Comparison of ENCODE assay signal across 26 cellular contexts in the genomic region with DNA sequence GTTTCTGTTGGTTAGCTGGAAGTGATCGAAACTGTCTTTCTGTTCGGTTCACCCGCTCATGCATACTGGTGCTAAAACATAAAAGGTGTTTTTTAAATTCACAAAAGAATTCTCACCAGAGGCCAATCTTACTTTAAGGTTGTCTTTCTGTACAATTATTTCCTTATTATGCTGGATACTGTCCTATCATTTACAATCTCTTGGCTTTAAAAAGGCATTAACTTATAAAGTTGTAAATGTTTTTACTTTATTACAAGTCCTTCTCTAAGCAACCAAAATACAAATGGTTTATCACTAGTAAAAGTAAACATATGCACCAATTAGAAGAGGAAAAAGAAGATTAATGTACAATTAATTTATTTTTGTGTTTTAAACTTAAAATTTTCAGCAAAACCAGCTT.
"Had no signal": no experiment of that assay in that cellular context is flagged by ENCODE, and none has a peak within 500 bp of the region (broad histone marks: within the 10 kb centered on the region; RNA-seq: fewer than 3 reads in every experiment).

No MANE protein-coding gene starts in this region.

- H3K27me3 ChIP-seq: esophagus squamous epithelium, heart right ventricle, neural progenitor cell, spleen, testis had no signal

- H3K9me3 Mint-ChIP-seq: central memory CD8-positive, alpha-beta T cell; mesothelial cell of epicardium; natural killer cell; neural progenitor cell had no signal

- H3K27ac Mint-ChIP-seq: activated naive CD4-positive, alpha-beta T cell treated with anti-CD3 and anti-CD28 coated beads, Interleukin-2, amount 50 U/mL, for 72 hours; neural progenitor cell had no signal

- H3K9me3 ChIP-seq: esophagus squamous epithelium, heart right ventricle, spleen, testis had no signal

- H3K4me3 ChIP-seq: esophagus squamous epithelium, heart right ventricle, neural progenitor cell, spleen, testis had no signal

- H3K4me2 ChIP-seq: neural progenitor cell had no signal

- H3K27ac ChIP-seq: epithelial cell of prostate, esophagus squamous epithelium, heart right ventricle, neural progenitor cell, spleen, testis had no signal

- H3K36me3 Mint-ChIP-seq: natural killer cell had no signal

- DNase-seq: activated CD4-positive, alpha-beta T cell treated with anti-CD3 and anti-CD28 coated beads for 4 hours; activated CD4-positive, alpha-beta T cell treated with anti-CD3 and anti-CD28 coated beads, Interleukin-2, amount 50 U/mL, for 4 hours; activated naive CD4-positive, alpha-beta T cell; activated T-cell treated with anti-CD3 and anti-CD28 coated beads for 4 hours; activated T-cell treated with anti-CD3 and anti-CD28 coated beads, Interleukin-2, amount 50 U/mL, for 72 hours; dermis blood vessel endothelial cell; effector CD4-positive, alpha-beta T cell; esophagus squamous epithelium; foreskin melanocyte; heart right ventricle; left ventricle myocardium superior; natural killer cell; posterior cingulate gyrus; right cardiac atrium; spleen; stimulated activated naive CD4-positive, alpha-beta T cell; T-helper 2 cell; testis; trophoblast cell had no signal

- FAIRE-seq: bronchial epithelial cell, urothelium cell line had no signal

- H3K4me3 Mint-ChIP-seq: activated T-cell treated with anti-CD3 and anti-CD28 coated beads, Interleukin-2, amount 50 U/mL, for 72 hours; central memory CD8-positive, alpha-beta T cell; mesothelial cell of epicardium; natural killer cell; neural progenitor cell had no signal

- H3K36me3 ChIP-seq: neural progenitor cell had no signal

- H3K9ac ChIP-seq: neural progenitor cell had no signal

- H3K27me3 Mint-ChIP-seq: central memory CD8-positive, alpha-beta T cell had no signal

- H3K4me1 ChIP-seq: heart right ventricle, neural progenitor cell, testis had no signal

- ATAC-seq: activated naive CD4-positive, alpha-beta T cell treated with anti-CD3 and anti-CD28 coated beads, Interleukin-2, amount 50 U/mL, for 72 hours; activated T-cell treated with anti-CD3 and anti-CD28 coated beads, Interleukin-2, amount 50 U/mL, for 72 hours; heart right ventricle; left ventricle myocardium superior; natural killer cell; right cardiac atrium had no signal

- H3K4me1 Mint-ChIP-seq: neural progenitor cell had no signal

- H2AFZ ChIP-seq: neural progenitor cell had no signal
